Comparison of ENCODE assay signal across 20 cellular contexts in genomic region chr3:192253138-192253537, GRCh38.
"Had no signal": no experiment of that assay in that cellular context is flagged by ENCODE, and none has a peak within 500 bp of the region (broad histone marks: within the 10 kb centered on the region; RNA-seq: fewer than 3 reads in every experiment).

No MANE protein-coding gene starts in this region.

- H3K4me1 ChIP-seq: esophagus squamous epithelium, pancreas, sigmoid colon, transverse colon had no signal

- H3K9me3 ChIP-seq: esophagus squamous epithelium, pancreas, sigmoid colon, thoracic aorta, transverse colon had no signal

- H3K4me3 ChIP-seq: esophagus squamous epithelium, hepatocyte, pancreas, sigmoid colon, skin epidermis, thoracic aorta, transverse colon had no signal

- H3K27me3 ChIP-seq: esophagus squamous epithelium, hepatocyte, pancreas, sigmoid colon, transverse colon had no signal

- H3K36me3 ChIP-seq: esophagus squamous epithelium, pancreas, sigmoid colon, thoracic aorta, transverse colon had no signal

- ATAC-seq: effector memory CD8-positive, alpha-beta T cell; left colon; natural killer cell; pancreas; stimulated activated naive B cell treated with anti-CD40 and anti-IgM and Interleukin-4, amounts not matched to agents 10 μg/mL and 1 μg/mL and 100 μg/mL, for 72 hours; stimulated activated naive CD8-positive, alpha-beta T cell treated with anti-CD3 and anti-CD28 coated beads, Interleukin-15, amount 100 ng/mL, for 72 hours had no signal

- DNase-seq: cerebellar nuclear complex; effector memory CD8-positive, alpha-beta T cell; esophagus squamous epithelium; foreskin melanocyte; head of caudate nucleus; left colon; mammary epithelial cell; natural killer cell; nucleus accumbens; pancreas; sigmoid colon; stimulated activated CD4-positive, alpha-beta T cell treated with anti-CD3 and anti-CD28 coated beads, Interleukin-2, amount 100 ng/mL, for 24 hours; stimulated activated CD4-positive, alpha-beta T cell treated with anti-CD3 and anti-CD28 coated beads, Interleukin-4, amount 100 ng/mL, for 4 hours; stimulated activated naive B cell treated with anti-CD40 and anti-IgM and Interleukin-4, amounts not matched to agents 10 μg/mL and 1 μg/mL and 100 μg/mL, for 72 hours; stimulated activated naive CD8-positive, alpha-beta T cell treated with anti-CD3 and anti-CD28 coated beads, Interleukin-15, amount 100 ng/mL, for 72 hours; substantia nigra; transverse colon had no signal

- H3K27ac ChIP-seq: esophagus squamous epithelium, hepatocyte, pancreas, sigmoid colon, skin epidermis, thoracic aorta, transverse colon had no signal
